14 cellular contexts compared by ENCODE assay signal in the genomic region with DNA sequence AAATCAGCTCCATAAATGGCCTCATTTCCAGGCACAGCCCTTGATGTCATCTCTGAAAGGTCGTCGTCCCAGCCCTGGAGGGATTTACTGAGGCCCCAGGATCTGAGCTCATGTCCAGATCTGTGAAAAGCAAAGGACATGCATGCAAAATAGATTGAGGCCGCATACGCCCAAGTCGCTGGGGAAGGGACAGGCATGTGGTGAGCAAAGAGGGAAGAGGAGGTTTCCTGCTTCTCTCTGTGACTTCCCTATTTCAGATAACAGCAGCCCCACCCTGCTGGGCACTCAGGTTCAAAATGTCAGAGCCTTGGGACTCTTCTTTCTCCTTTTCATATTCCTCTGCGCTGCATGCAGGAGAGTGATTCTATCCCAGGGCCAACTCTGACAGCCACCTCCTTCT.
DNase-seq lines count a peak whose midpoint lies in the region; ATAC-seq, FAIRE-seq and TF ChIP-seq lines count a peak whose summit lies in the region.
"Had no signal": no experiment of that assay in that cellular context is flagged by ENCODE, and none has a peak within 500 bp of the region (broad histone marks: within the 10 kb centered on the region; RNA-seq: fewer than 3 reads in every experiment).

No MANE protein-coding gene starts in this region.

- ATAC-seq in activated B cell treated with CpG ODN at 0.5 μM for 24 hours (ENCODE audit: low read depth) (peak; percentile 95), mucosa of descending colon (peak; percentile 81), GM19035 (IDR thresholded peaks at IDR 0.05; ENCODE audit: unreplicated experiment) (no peak)
- ATAC-seq in activated CD8-positive, alpha-beta T cell treated with anti-CD3 and anti-CD28 coated beads for 36 hours = no peak
- ATAC-seq: activated CD8-positive, alpha-beta T cell treated with anti-CD3 and anti-CD28 coated beads, Interleukin-2, amount 10 ng/mL, durations not matched to agents 7 days and 5 days; activated naive CD8-positive, alpha-beta T cell treated with anti-CD3 and anti-CD28 coated beads, Interleukin-2, amount 50 U/mL, for 24 hours had no signal

- DNase-seq in GM12865 (ENCODE audit: low read depth) (peak; percentile 42), activated B cell treated with CpG ODN at 0.5 μM for 24 hours (peak; percentile 24), mucosa of descending colon (peak in 1 of 3 donors; percentile 21), GM19239 (ENCODE audit: insufficient read length, low spot score) (no peak), cerebellum (ENCODE audit: low spot score) (no peak)
- DNase-seq in activated CD8-positive, alpha-beta T cell treated with anti-CD3 and anti-CD28 coated beads for 36 hours = no peak
- DNase-seq: activated CD8-positive, alpha-beta T cell treated with anti-CD3 and anti-CD28 coated beads, Interleukin-2, amount 10 ng/mL, durations not matched to agents 7 days and 5 days; activated naive CD8-positive, alpha-beta T cell treated with anti-CD3 and anti-CD28 coated beads, Interleukin-2, amount 50 U/mL, for 24 hours; CD4-positive, CD25-positive, alpha-beta regulatory T cell; NCI-H2029 treated with DMSO at 0.1 percent for 48 hours had no signal

- no peaks in the 10 kb centered on the region for H3K4me1 ChIP-seq in mucosa of descending colon (ENCODE audit: low read depth)

- CTCF ChIA-PET in activated B cell treated with CpG ODN at 0.5 μM for 24 hours (lab: Charles Lee) = interaction anchor here (1.3 kb wide), 1 partner anchor 18 kb away, joined by 3 read pairs; no protein-coding TSS in a partner anchor
- CTCF ChIA-PET in activated CD8-positive, alpha-beta T cell treated with anti-CD3 and anti-CD28 coated beads for 36 hours (lab: Charles Lee) = no interaction called here

- H3K36me3 Mint-ChIP-seq in IgD-negative memory B cell (peaks cover 2% of the 10 kb centered on the region), activated B cell treated with CpG ODN at 0.5 μM for 24 hours (ENCODE audit: low read depth) (no peaks in the 10 kb centered on the region)
- no peaks in the 10 kb centered on the region for H3K36me3 Mint-ChIP-seq in activated CD8-positive, alpha-beta T cell treated with anti-CD3 and anti-CD28 coated beads for 36 hours (ENCODE audit: low read depth)
- H3K36me3 Mint-ChIP-seq: CD4-positive, CD25-positive, alpha-beta regulatory T cell had no signal

- no peak for FAIRE-seq in GM19239 (lab: Jason Lieb, UNC)
- FAIRE-seq: H54 had no signal

- no peaks in the 10 kb centered on the region for H3K9me3 ChIP-seq in mucosa of descending colon

- H3K4me1 Mint-ChIP-seq in IgD-negative memory B cell = peaks cover 27 to 39% (median 32%) of the 10 kb centered on the region in 3 donors
- peaks cover 46% of the 10 kb centered on the region for H3K4me1 Mint-ChIP-seq in activated B cell treated with CpG ODN at 0.5 μM for 24 hours
- H3K4me1 Mint-ChIP-seq in activated CD8-positive, alpha-beta T cell treated with anti-CD3 and anti-CD28 coated beads for 36 hours (ENCODE audit: low read depth) = no peaks in the 10 kb centered on the region
- H3K4me1 Mint-ChIP-seq: CD4-positive, CD25-positive, alpha-beta regulatory T cell; nephron had no signal

- no peaks in the 10 kb centered on the region for H3K27me3 Mint-ChIP-seq in IgD-negative memory B cell
- no peaks in the 10 kb centered on the region for H3K27me3 Mint-ChIP-seq in activated B cell treated with CpG ODN at 0.5 μM for 24 hours
- peaks cover 2% of the 10 kb centered on the region for H3K27me3 Mint-ChIP-seq in activated CD8-positive, alpha-beta T cell treated with anti-CD3 and anti-CD28 coated beads for 36 hours
- H3K27me3 Mint-ChIP-seq: activated naive CD8-positive, alpha-beta T cell treated with anti-CD3 and anti-CD28 coated beads, Interleukin-2, amount 50 U/mL, for 24 hours had no signal

- peak overlapping the region; percentile 79 to 94 (median 80) for H3K27ac Mint-ChIP-seq in IgD-negative memory B cell
- peak overlapping the region; percentile 84 for H3K27ac Mint-ChIP-seq in activated B cell treated with CpG ODN at 0.5 μM for 24 hours
- H3K27ac Mint-ChIP-seq in activated CD8-positive, alpha-beta T cell treated with anti-CD3 and anti-CD28 coated beads for 36 hours = no peak overlapping the region
- H3K27ac Mint-ChIP-seq: activated CD8-positive, alpha-beta T cell treated with anti-CD3 and anti-CD28 coated beads, Interleukin-2, amount 10 ng/mL, durations not matched to agents 7 days and 5 days; activated naive CD8-positive, alpha-beta T cell treated with anti-CD3 and anti-CD28 coated beads, Interleukin-2, amount 50 U/mL, for 24 hours; CD4-positive, CD25-positive, alpha-beta regulatory T cell; nephron had no signal

- POLR2A ChIA-PET in activated B cell treated with CpG ODN at 0.5 μM for 24 hours (lab: Charles Lee) = interaction anchor here (1.5 to 2.2 kb wide), 2 partner anchors 180 to 207 kb away, joined by 6 to 9 read pairs; no protein-coding TSS in a partner anchor
- POLR2A ChIA-PET in activated CD8-positive, alpha-beta T cell treated with anti-CD3 and anti-CD28 coated beads for 36 hours (lab: Charles Lee) = no interaction called here

- H3K9me3 Mint-ChIP-seq in IgD-negative memory B cell (peaks cover 0 to 3% (median 0%) of the 10 kb centered on the region in 3 donors), activated B cell treated with CpG ODN at 0.5 μM for 24 hours (peaks cover 3% of the 10 kb centered on the region)
- H3K9me3 Mint-ChIP-seq in activated CD8-positive, alpha-beta T cell treated with anti-CD3 and anti-CD28 coated beads for 36 hours = no peaks in the 10 kb centered on the region
- H3K9me3 Mint-ChIP-seq: activated naive CD8-positive, alpha-beta T cell treated with anti-CD3 and anti-CD28 coated beads, Interleukin-2, amount 50 U/mL, for 24 hours; nephron had no signal

- no peaks in the 10 kb centered on the region for H3K36me3 ChIP-seq in mucosa of descending colon (ENCODE audit: low read depth)

- H3K4me3 Mint-ChIP-seq in IgD-negative memory B cell (peak overlapping the region; percentile 66 to 92 (median 78)), activated B cell treated with CpG ODN at 0.5 μM for 24 hours (peak overlapping the region; percentile 52)
- no peak overlapping the region for H3K4me3 Mint-ChIP-seq in activated CD8-positive, alpha-beta T cell treated with anti-CD3 and anti-CD28 coated beads for 36 hours
- H3K4me3 Mint-ChIP-seq: activated CD8-positive, alpha-beta T cell treated with anti-CD3 and anti-CD28 coated beads, Interleukin-2, amount 10 ng/mL, durations not matched to agents 7 days and 5 days; activated naive CD8-positive, alpha-beta T cell treated with anti-CD3 and anti-CD28 coated beads, Interleukin-2, amount 50 U/mL, for 24 hours; CD4-positive, CD25-positive, alpha-beta regulatory T cell; nephron had no signal

- TF ChIP-seq CTCF in GM12865 (IDR thresholded peaks at IDR 0.05; ENCODE audit: insufficient read depth, low read depth, low read length, missing control alignments) (no peak), activated B cell treated with CpG ODN at 0.5 μM for 24 hours (IDR thresholded peaks at IDR 0.05) (no peak), mucosa of descending colon (IDR thresholded peaks at IDR 0.05) (no peak)
- no peak for TF ChIP-seq CTCF in activated CD8-positive, alpha-beta T cell treated with anti-CD3 and anti-CD28 coated beads for 36 hours (IDR thresholded peaks at IDR 0.05)

- intact Hi-C loops in activated B cell treated with CpG ODN at 0.5 μM for 24 hours (cut with micrococcal nuclease) = loop anchor here (2.0 kb wide), 1 partner anchor 206 kb away; no protein-coding TSS in a partner anchor
- intact Hi-C loops in mucosa of descending colon (cut with DNase I, micrococcal nuclease) = no loop called here
- intact Hi-C loops in activated CD8-positive, alpha-beta T cell treated with anti-CD3 and anti-CD28 coated beads for 36 hours (cut with micrococcal nuclease) = no loop called here

- no peak overlapping the region for H3K4me3 ChIP-seq in GM12865 (ENCODE audit: low read depth, low read length)
- H3K4me3 ChIP-seq in mucosa of descending colon = no peak overlapping the region

Comparison
In these comparisons a context has a peak if more than half of its experiments do, and no peak if none do; other contexts are left out.
1. DNase-seq: peak in GM12865 (single experiment) and activated B cell treated with CpG ODN at 0.5 μM for 24 hours (single experiment); none in GM19239 (single experiment), activated CD8-positive, alpha-beta T cell treated with anti-CD3 and anti-CD28 coated beads for 36 hours (single experiment) and cerebellum (single experiment).
2. ATAC-seq: peak in activated B cell treated with CpG ODN at 0.5 μM for 24 hours (single experiment) and mucosa of descending colon (single experiment); none in activated CD8-positive, alpha-beta T cell treated with anti-CD3 and anti-CD28 coated beads for 36 hours (single experiment) and GM19035 (single experiment).